ENCODE assay signal across 8 cellular contexts in the genomic region with DNA sequence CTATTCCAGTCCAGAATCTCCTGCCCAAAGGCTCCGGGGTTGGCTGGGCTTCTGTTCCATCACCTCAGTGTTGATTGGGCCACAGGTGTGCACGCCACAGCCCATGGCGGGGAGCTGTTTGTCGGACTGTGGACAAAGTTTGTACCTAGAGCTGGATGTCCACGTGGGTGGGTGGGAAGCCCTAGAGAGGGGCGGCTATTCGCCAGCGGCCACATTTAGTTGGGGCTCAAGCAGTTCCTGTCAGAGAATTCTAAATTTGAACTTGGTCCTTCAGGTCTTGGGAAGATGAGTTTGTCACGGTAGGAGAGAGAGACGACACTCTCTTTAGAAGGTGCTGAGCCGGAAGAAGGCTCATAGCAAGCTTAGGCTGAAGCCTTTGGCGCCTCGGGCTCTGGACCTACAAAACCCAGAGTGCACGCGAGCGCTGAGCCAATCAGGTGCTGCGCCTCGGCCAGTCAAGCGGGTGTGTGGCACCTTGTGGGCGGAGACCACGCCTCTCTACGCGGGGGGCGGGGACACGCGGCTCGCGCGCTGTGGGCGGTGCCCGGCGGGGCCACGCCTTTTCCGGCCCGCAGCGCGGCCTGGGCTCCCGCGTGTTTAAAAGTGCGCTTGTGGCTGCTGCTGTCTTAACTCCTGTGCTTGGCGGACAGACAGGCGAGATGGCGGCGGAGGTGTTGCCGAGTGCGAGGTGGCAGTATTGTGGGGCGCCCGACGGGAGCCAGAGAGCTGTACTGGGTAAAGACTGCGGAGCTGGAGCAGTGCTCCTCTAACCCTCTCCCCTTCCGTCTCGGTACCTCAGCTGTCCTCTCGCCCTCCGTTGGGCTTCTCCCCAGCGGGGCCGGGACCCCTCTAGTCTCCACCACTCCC. TPM values are rescaled to one million over a fixed set of nuclear protein-coding genes. Genes with fewer than 3 reads are reported as not detected.
A peak's percentile ranks its signal among the peaks of the same experiment; 100 is the strongest.
DNase-seq lines count a peak whose midpoint lies in the region; ATAC-seq and TF ChIP-seq lines count a peak whose summit lies in the region.

A gene with protein sequence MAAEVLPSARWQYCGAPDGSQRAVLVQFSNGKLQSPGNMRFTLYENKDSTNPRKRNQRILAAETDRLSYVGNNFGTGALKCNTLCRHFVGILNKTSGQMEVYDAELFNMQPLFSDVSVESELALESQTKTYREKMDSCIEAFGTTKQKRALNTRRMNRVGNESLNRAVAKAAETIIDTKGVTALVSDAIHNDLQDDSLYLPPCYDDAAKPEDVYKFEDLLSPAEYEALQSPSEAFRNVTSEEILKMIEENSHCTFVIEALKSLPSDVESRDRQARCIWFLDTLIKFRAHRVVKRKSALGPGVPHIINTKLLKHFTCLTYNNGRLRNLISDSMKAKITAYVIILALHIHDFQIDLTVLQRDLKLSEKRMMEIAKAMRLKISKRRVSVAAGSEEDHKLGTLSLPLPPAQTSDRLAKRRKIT (plus strand): TSS at position 560 of the 867 bp plus-strand sequence. CDS start 100 bp downstream, at position 660.

- no peaks in the 10 kb centered on the region for H3K27me3 ChIP-seq in parathyroid adenoma (ENCODE audit: control insufficient read depth, insufficient read depth, low read length)
- H3K27me3 ChIP-seq in tibial artery, result no peaks in the 10 kb centered on the region

- H3K36me3 ChIP-seq in parathyroid adenoma (ENCODE audit: control insufficient read depth, insufficient read depth, low read length), result no peaks in the 10 kb centered on the region
- peaks cover 11 to 14% (median 13%) of the 10 kb centered on the region in 3 donors for H3K36me3 ChIP-seq in tibial artery

- peaks cover 6% of the 10 kb centered on the region for H3K4me1 ChIP-seq in parathyroid adenoma
- H3K4me1 ChIP-seq in tibial artery, result peaks cover 5 to 29% (median 27%) of the 10 kb centered on the region in 4 donors

- peak within 1 kb of the TSS; percentile 85 for H2AFZ ChIP-seq in parathyroid adenoma

- peak; percentile 97 for ATAC-seq in HG02763 (IDR thresholded peaks at IDR 0.05; ENCODE audit: unreplicated experiment)
- peak; percentile 99 for ATAC-seq in Right ventricle myocardium superior (ENCODE audit: poor library complexity)

- H3K9me3 ChIP-seq in parathyroid adenoma (ENCODE audit: control insufficient read depth, low read length), result no peaks in the 10 kb centered on the region
- H3K9me3 ChIP-seq in tibial artery, result no peaks in the 10 kb centered on the region

- DNase-seq in NCI-H1417 treated with DMSO at 0.1 percent for 48 hours (lab: John Stamatoyannopoulos, UW), result peak; percentile 70
- peak; percentile 45 to 72 for DNase-seq in SW 1271 (lab: John Stamatoyannopoulos, UW)
- DNase-seq in activated naive CD8-positive, alpha-beta T cell treated with anti-CD3 and anti-CD28 coated beads, Interleukin-2, amount 50 U/mL, for 16 hours (ENCODE audit: low read depth, low spot score), result peak; percentile 91
- peak; percentile 97 for DNase-seq in Right ventricle myocardium superior
- peak; percentile 92 to 96 for DNase-seq in tibial artery

- H3K4me3 ChIP-seq in GM12875 (ENCODE audit: low read depth, low read length) (peak within 1 kb of the TSS; percentile 64), parathyroid adenoma (ENCODE audit: low read depth, low read length) (peak within 1 kb of the TSS; percentile 74), tibial artery (peak within 1 kb of the TSS; percentile 70 to 80)

- intact Hi-C loops in Right ventricle myocardium superior (cut with DNase I) (loop anchor here (10.0 kb wide), 1 partner anchor 71 kb away; no protein-coding TSS in a partner anchor), tibial artery (cut with DNase I; ENCODE audit: low total_unique reads) (loop anchor here (5.0 kb wide), 1 partner anchor 317 kb away; a partner anchor contains a TSS)

- TF ChIP-seq CTCF in GM12875 (IDR thresholded peaks at IDR 0.05; ENCODE audit: borderline replicate concordance, insufficient read depth, low read depth, low read length), result no peak
- no peak for TF ChIP-seq CTCF in parathyroid adenoma (IDR thresholded peaks at IDR 0.05)
- no peak for TF ChIP-seq CTCF in tibial artery (IDR thresholded peaks at IDR 0.05)

- no peak within 1 kb of the TSS for H3K9ac ChIP-seq in parathyroid adenoma

- no peaks in the 10 kb centered on the region for H3K79me2 ChIP-seq in parathyroid adenoma

- H3K27ac ChIP-seq in parathyroid adenoma, result peak within 1 kb of the TSS; percentile 13
- peak within 1 kb of the TSS; percentile 86 to 91 for H3K27ac ChIP-seq in tibial artery

- H3K4me2 ChIP-seq in parathyroid adenoma (ENCODE audit: low read length), result peak within 1 kb of the TSS; percentile 81

RNA-seq across cellular contexts. Expression of the gene that starts here (rescaled TPM):
- 10.2 TPM for total RNA-seq in Right ventricle myocardium superior

Comparison
In these comparisons a context has a peak if more than half of its experiments do, and no peak if none do; other contexts are left out.
1. Peak in every context shown above with its lines: DNase-seq, ATAC-seq, H3K4me3 ChIP-seq and H3K27ac ChIP-seq.